8 cellular contexts compared by ENCODE assay signal in the genomic region with DNA sequence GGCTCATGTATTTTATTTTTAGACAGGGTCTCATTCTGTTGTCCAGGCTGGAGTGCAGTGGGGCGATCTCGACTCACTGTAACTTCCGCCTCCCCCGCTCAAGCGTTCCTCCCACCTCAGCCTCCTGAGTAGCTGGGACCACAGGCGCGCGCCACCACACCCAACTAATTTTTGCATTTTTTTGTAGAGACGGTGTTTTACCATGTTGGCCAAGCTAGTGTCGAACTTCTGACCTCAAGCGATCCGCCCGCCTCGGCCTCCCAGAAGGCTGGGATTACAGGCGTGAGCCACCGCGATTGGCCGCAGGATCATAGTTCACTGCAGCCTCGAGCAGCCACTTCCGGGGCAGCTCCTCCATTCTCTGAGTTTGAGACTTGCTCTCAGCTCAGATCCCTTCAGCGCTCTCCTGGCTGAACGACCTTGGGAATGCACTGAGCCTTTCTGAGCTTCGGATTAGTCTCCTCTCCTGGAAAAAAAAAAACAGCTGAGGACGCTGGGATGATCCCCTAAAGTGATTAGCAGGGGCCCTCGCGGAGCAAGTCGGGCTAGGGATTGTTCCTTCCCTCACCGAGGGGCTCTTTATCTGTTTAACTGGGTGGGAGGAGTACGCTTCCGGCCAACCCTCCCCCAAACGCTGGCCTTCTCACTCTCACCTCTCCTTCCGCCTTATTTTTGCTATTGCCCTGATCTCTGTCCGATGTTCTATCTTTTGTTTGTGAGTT. TPM values are rescaled to one million over a fixed set of nuclear protein-coding genes. Genes with fewer than 3 reads are reported as not detected.
A peak's percentile ranks its signal among the peaks of the same experiment; 100 is the strongest.
DNase-seq lines count a peak whose midpoint lies in the region; ATAC-seq and TF ChIP-seq lines count a peak whose summit lies in the region.

No MANE protein-coding gene starts in this region.

- POLR2A ChIA-PET in naive thymus-derived CD4-positive, alpha-beta T cell (lab: Charles Lee): interaction anchor here (0.6 to 3.2 kb wide), 13 partner anchors 8 to 1518 kb away, joined by 3 to 17 read pairs (median 3); a partner anchor contains a TSS

- H3K27ac Mint-ChIP-seq in CD14-positive monocyte (peak overlapping the region; percentile 25 to 90 (median 82)), brain (peak overlapping the region; percentile 19 to 83 (median 74))
- peak overlapping the region in 7 of 9 donors; percentile 70 to 89 (median 82) for H3K27ac Mint-ChIP-seq in naive thymus-derived CD4-positive, alpha-beta T cell

- H3K27me3 ChIP-seq in KMS-11 (ENCODE audit: insufficient read depth, low read depth): peaks cover 27% of the 10 kb centered on the region
- no peaks in the 10 kb centered on the region for H3K27me3 ChIP-seq in naive thymus-derived CD4-positive, alpha-beta T cell (ENCODE audit: control insufficient read depth in 2 of 2, insufficient read depth in 2 of 2, low read length in 2 of 2)

- H3K9me3 ChIP-seq in naive thymus-derived CD4-positive, alpha-beta T cell (ENCODE audit: control insufficient read depth in 2 of 3, low read length in 3 of 3): no peaks in the 10 kb centered on the region

- H3K9ac ChIP-seq in KMS-11: peak overlapping the region; percentile 87; the same call in 1 of the 2 replicates

- no peaks in the 10 kb centered on the region for H3K9me3 Mint-ChIP-seq in CD14-positive monocyte
- H3K9me3 Mint-ChIP-seq in brain: no peaks in the 10 kb centered on the region
- peaks cover 0 to 2% (median 0%) of the 10 kb centered on the region in 11 donors for H3K9me3 Mint-ChIP-seq in naive thymus-derived CD4-positive, alpha-beta T cell

- H3K4me1 ChIP-seq in KMS-11 (ENCODE audit: low read depth, poor library complexity, severe bottlenecking): peaks cover 38% of the 10 kb centered on the region
- peaks cover 5 to 6% of the 10 kb centered on the region in 2 donors for H3K4me1 ChIP-seq in naive thymus-derived CD4-positive, alpha-beta T cell (ENCODE audit: control insufficient read depth in 2 of 2, insufficient read depth in 2 of 2, low read length in 2 of 2)

- intact Hi-C loops in CD14-positive monocyte (cut with micrococcal nuclease): no loop called here
- intact Hi-C loops in naive thymus-derived CD4-positive, alpha-beta T cell (cut with micrococcal nuclease): loop anchor here (2.0 to 5.0 kb wide), 3 partner anchors 23 to 99 kb away; a partner anchor contains a TSS

- H3K4me3 Mint-ChIP-seq in CD14-positive monocyte (peak overlapping the region; percentile 81 to 85), brain (peak overlapping the region; percentile 76 to 89 (median 81))
- H3K4me3 Mint-ChIP-seq in naive thymus-derived CD4-positive, alpha-beta T cell: peak overlapping the region; percentile 72 to 88 (median 82)

- H2AFZ ChIP-seq in KMS-11 (ENCODE audit: low read depth): no peak overlapping the region; the same call in 1 of the 2 replicates

- H3K4me1 Mint-ChIP-seq in CD14-positive monocyte (peaks cover 28% of the 10 kb centered on the region), brain (peaks cover 41% of the 10 kb centered on the region)
- H3K4me1 Mint-ChIP-seq in naive thymus-derived CD4-positive, alpha-beta T cell: peaks cover 9 to 29% (median 14%) of the 10 kb centered on the region in 7 donors

- no peaks in the 10 kb centered on the region for H3K36me3 ChIP-seq in KMS-11 (ENCODE audit: insufficient read depth)
- H3K36me3 ChIP-seq in naive thymus-derived CD4-positive, alpha-beta T cell (ENCODE audit: control insufficient read depth in 2 of 3, insufficient read depth in 3 of 3, low read length in 3 of 3): no peaks in the 10 kb centered on the region

- CTCF ChIA-PET in naive thymus-derived CD4-positive, alpha-beta T cell (lab: Charles Lee): interaction anchor here (0.7 to 1.2 kb wide), 2 partner anchors 54 to 218 kb away, joined by 3 read pairs; no protein-coding TSS in a partner anchor

- peak overlapping the region; percentile 75 for H3K4me2 ChIP-seq in KMS-11

- H3K79me2 ChIP-seq in KMS-11 (ENCODE audit: insufficient read depth, low read depth): peaks cover 32% of the 10 kb centered on the region; the same call in 1 of the 2 replicates

- no peaks in the 10 kb centered on the region for H4K20me1 ChIP-seq in KMS-11 (ENCODE audit: insufficient read depth)

- no peak overlapping the region for H3K27ac ChIP-seq in KMS-11
- peak overlapping the region; percentile 94 for H3K27ac ChIP-seq in naive thymus-derived CD4-positive, alpha-beta T cell (ENCODE audit: low read depth, low read length)

- ATAC-seq in naive thymus-derived CD4-positive, alpha-beta T cell: no peak
- ATAC-seq in GM21381 (IDR thresholded peaks at IDR 0.05; ENCODE audit: unreplicated experiment) (no peak), GM18867 (IDR thresholded peaks at IDR 0.05; ENCODE audit: unreplicated experiment) (no peak), GM21423 (IDR thresholded peaks at IDR 0.05; ENCODE audit: unreplicated experiment) (no peak)

- H3K4me3 ChIP-seq in KMS-11 (IDR thresholded peaks at IDR 0.05; ENCODE audit: insufficient read depth, low read depth, low read length): no peak overlapping the region
- peak overlapping the region; percentile 73 for H3K4me3 ChIP-seq in naive thymus-derived CD4-positive, alpha-beta T cell (ENCODE audit: low read length)

- DNase-seq in CD14-positive monocyte (ENCODE audit: low spot score) (no peak), SHP77 (lab: John Stamatoyannopoulos, UW) (no peak)
- no peak for DNase-seq in naive thymus-derived CD4-positive, alpha-beta T cell

- H3K36me3 Mint-ChIP-seq in CD14-positive monocyte: peaks cover 0 to 3% of the 10 kb centered on the region in 2 donors
- H3K36me3 Mint-ChIP-seq in brain: no peaks in the 10 kb centered on the region
- peaks cover 0 to 4% (median 0%) of the 10 kb centered on the region in 5 donors for H3K36me3 Mint-ChIP-seq in naive thymus-derived CD4-positive, alpha-beta T cell

- TF ChIP-seq CTCF in CD14-positive monocyte (IDR thresholded peaks at IDR 0.05): no peak
- TF ChIP-seq CTCF in KMS-11 (conservative IDR thresholded peaks at IDR 0.05; ENCODE audit: low read depth, low read length): no peak
- TF ChIP-seq CTCF in brain (conservative IDR thresholded peaks at IDR 0.05): no peak

- H3K27me3 Mint-ChIP-seq in CD14-positive monocyte (ENCODE audit: low read depth in 3 of 3) (peaks cover 3 to 9% (median 4%) of the 10 kb centered on the region in 3 donors), brain (peaks cover 17% of the 10 kb centered on the region)
- H3K27me3 Mint-ChIP-seq in naive thymus-derived CD4-positive, alpha-beta T cell: peaks cover 0 to 2% (median 0%) of the 10 kb centered on the region in 5 donors

RNA-seq across cellular contexts. Expression of a gene that starts 1.1 kb away (rescaled TPM):
- 1 to 10 TPM; 3.0 to 3.2 TPM for polyA plus RNA-seq in CD14-positive monocyte
- 47.6 TPM for polyA plus RNA-seq in brain (ENCODE audit: insufficient read depth, low read depth, low replicate concordance)
- 10 to 100 TPM in 1 of 5 experiments, under 1 TPM in 1, not detected in 3; 0.93 to 89.1 TPM for total RNA-seq in naive thymus-derived CD4-positive, alpha-beta T cell
- not detected for polyA plus RNA-seq in naive thymus-derived CD4-positive, alpha-beta T cell

RNA-seq across cellular contexts. Expression of a gene that starts 12.2 kb away (rescaled TPM):
- polyA plus RNA-seq in CD14-positive monocyte (1 to 10 TPM; 6.3 to 8.9 TPM), brain (ENCODE audit: insufficient read depth, low read depth, low replicate concordance) (121 TPM)
- total RNA-seq in naive thymus-derived CD4-positive, alpha-beta T cell: 10 to 100 TPM in 1 of 5 experiments, 1 to 10 TPM in 1, under 1 TPM in 3; 0.40 to 39.4 (median 0.79) TPM
- polyA plus RNA-seq in naive thymus-derived CD4-positive, alpha-beta T cell: under 1 TPM in 1 of 2 donors, not detected in 1; 0.54 TPM

RNA-seq across cellular contexts. Expression of a gene that starts 17.3 kb away (rescaled TPM):
- not detected for polyA plus RNA-seq in CD14-positive monocyte
- polyA plus RNA-seq in brain (ENCODE audit: insufficient read depth, low read depth, low replicate concordance): 1.1 TPM
- total RNA-seq in naive thymus-derived CD4-positive, alpha-beta T cell: not detected
- polyA plus RNA-seq in naive thymus-derived CD4-positive, alpha-beta T cell: not detected

RNA-seq across cellular contexts. Expression of a gene that starts 31.4 kb away (rescaled TPM):
- polyA plus RNA-seq in CD14-positive monocyte: not detected
- 16.3 TPM for polyA plus RNA-seq in brain (ENCODE audit: insufficient read depth, low read depth, low replicate concordance)
- under 1 TPM in 2 of 5 experiments, not detected in 3; 0.15 to 0.37 TPM for total RNA-seq in naive thymus-derived CD4-positive, alpha-beta T cell
- polyA plus RNA-seq in naive thymus-derived CD4-positive, alpha-beta T cell: not detected

RNA-seq across cellular contexts. Expression of a gene that starts 36.6 kb away (rescaled TPM):
- not detected for polyA plus RNA-seq in CD14-positive monocyte
- 0.31 TPM for polyA plus RNA-seq in brain (ENCODE audit: insufficient read depth, low read depth, low replicate concordance)
- not detected for total RNA-seq in naive thymus-derived CD4-positive, alpha-beta T cell
- not detected for polyA plus RNA-seq in naive thymus-derived CD4-positive, alpha-beta T cell

Comparison
In these comparisons a context has a peak if more than half of its experiments do, and no peak if none do; other contexts are left out.
1. RNA of a gene that starts 1.1 kb away (polyA plus RNA-seq): 47.6 TPM in brain (single experiment); 3.0 to 3.2 TPM in CD14-positive monocyte and not detected in naive thymus-derived CD4-positive, alpha-beta T cell; every median in the first group is over 10 times any median in the second.
2. RNA of a gene that starts 12.2 kb away (polyA plus RNA-seq): 121 TPM in brain (single experiment); 6.3 to 8.9 TPM in CD14-positive monocyte and 0.54 TPM in naive thymus-derived CD4-positive, alpha-beta T cell; every median in the first group is over 10 times any median in the second.
3. intact Hi-C loops: an anchor here in naive thymus-derived CD4-positive, alpha-beta T cell (2.0 to 5.0 kb wide); none called in CD14-positive monocyte.
4. Peak in every context shown above with its lines, with median percentiles within 50 percentile points of each other: H3K27ac Mint-ChIP-seq and H3K4me3 Mint-ChIP-seq.